ENCODE assay signal across 26 cellular contexts in genomic region chr3:37161351-37161750, GRCh38. TPM values are rescaled to one million over a fixed set of nuclear protein-coding genes. Genes with fewer than 3 reads are reported as not detected.
A peak's percentile ranks its signal among the peaks of the same experiment; 100 is the strongest.
DNase-seq lines count a peak whose midpoint lies in the region; ATAC-seq and TF ChIP-seq lines count a peak whose summit lies in the region.
"Had no signal": no experiment of that assay in that cellular context is flagged by ENCODE, and none has a peak within 500 bp of the region (broad histone marks: within the 10 kb centered on the region; RNA-seq: fewer than 3 reads in every experiment).

No MANE protein-coding gene starts in this region.

- no peaks in the 10 kb centered on the region for H3K36me3 ChIP-seq in CD8-positive, alpha-beta memory T cell (ENCODE audit: insufficient read depth, low read length)
- H3K36me3 ChIP-seq in adipocyte (ENCODE audit: control insufficient read depth, insufficient read depth, low read length, severe bottlenecking), result peaks cover 14% of the 10 kb centered on the region
- H3K36me3 ChIP-seq in mesenchymal stem cell (ENCODE audit: control insufficient read depth in 1 of 2, insufficient read depth in 2 of 2, low read depth in 1 of 2, low read length in 2 of 2), result peaks cover 5 to 30% of the 10 kb centered on the region in 2 experiments
- no peaks in the 10 kb centered on the region for H3K36me3 ChIP-seq in vagina
- H3K36me3 ChIP-seq: cardiac muscle cell had no signal

- BruUV-seq in Calu3 (replicated peaks; lab: Mats Ljungman, UMichigan), result no TSS peak

- no peak overlapping the region for H3K4me2 ChIP-seq in mesenchymal stem cell (ENCODE audit: low read length, poor library complexity, severe bottlenecking)

- peak overlapping the region in 6 of 8 donors; percentile 8 to 83 (median 56) for H3K27ac Mint-ChIP-seq in CD8-positive, alpha-beta memory T cell
- H3K27ac Mint-ChIP-seq in Calu3 (ENCODE audit: unreplicated experiment), result no peak overlapping the region
- H3K27ac Mint-ChIP-seq: dendritic cell treated with granulocyte-macrophage colony-stimulating factor and Interleukin-4, amounts not matched to agents 40 ng/mL and 50 ng/mL, for 4 days had no signal

- no peak for DNase-seq in CD8-positive, alpha-beta memory T cell
- no peak for DNase-seq in HFF-Myc (ENCODE audit: extremely low read depth, low read depth)
- DNase-seq in adipocyte (ENCODE audit: low read depth), result peak; percentile 70
- no peak for DNase-seq in mesenchymal stem cell
- no peak for DNase-seq in vagina (ENCODE audit: extremely low spot score in 2 of 2)
- DNase-seq in Calu3, result no peak
- no peak for DNase-seq in DMS 273 (lab: John Stamatoyannopoulos, UW; ENCODE audit: unreplicated experiment)
- DNase-seq: activated CD4-positive, alpha-beta T cell treated with anti-CD3 and anti-CD28 coated beads for 4 hours; activated naive CD4-positive, alpha-beta T cell treated with anti-CD3 and anti-CD28 coated beads for 36 hours; aorta; Kasumi-1; left ventricle myocardium superior; NCI-H446; NCI-H82; pancreas; retina; stimulated activated CD4-positive, alpha-beta T cell treated with anti-CD3 and anti-CD28 coated beads, Interleukin-1b, Interleukin-23, amount 100 ng/mL, for 48 hours; stimulated activated CD8-positive, alpha-beta memory T cell treated with anti-CD3 and anti-CD28 coated beads, Interleukin-4, amount 100 ng/mL, for 48 hours; upper lobe of left lung had no signal

- intact Hi-C loops in vagina (cut with DNase I) (no loop called here), Calu3 (cut with micrococcal nuclease; ENCODE audit: unreplicated experiment) (no loop called here)

- H2BK12ac ChIP-seq in mesenchymal stem cell (ENCODE audit: low read length in 2 of 2), result no peak overlapping the region

- H3K9ac ChIP-seq in adipocyte (ENCODE audit: low read length), result no peak overlapping the region
- H3K9ac ChIP-seq in mesenchymal stem cell (ENCODE audit: low read length), result peak overlapping the region; percentile 9
- H3K9ac ChIP-seq: BLaER1 treated with 17β-estradiol and CSF1 and Interleukin-3, amounts not matched to agents 10 nM and 100 nM had no signal

- H3K4me3 Mint-ChIP-seq in CD8-positive, alpha-beta memory T cell, result no peak overlapping the region
- H3K4me3 Mint-ChIP-seq in Calu3 (ENCODE audit: low read depth, unreplicated experiment), result no peak overlapping the region
- H3K4me3 Mint-ChIP-seq: activated naive CD4-positive, alpha-beta T cell treated with anti-CD3 and anti-CD28 coated beads for 36 hours; dendritic cell treated with granulocyte-macrophage colony-stimulating factor and Interleukin-4, amounts not matched to agents 40 ng/mL and 50 ng/mL, for 4 days; nephron had no signal

- 73% methylated on average over 1 of the region's 3 CpGs for WGBS in mesenchymal stem cell

- TF ChIP-seq POLR2A in vagina (IDR thresholded peaks at IDR 0.05), result no peak

- H3K4ac ChIP-seq in mesenchymal stem cell (ENCODE audit: low read depth in 1 of 2, low read length in 2 of 2), result no peak overlapping the region

- no peak for ATAC-seq in HG03565 (IDR thresholded peaks at IDR 0.05; ENCODE audit: unreplicated experiment)
- ATAC-seq: left ventricle myocardium superior, pancreas had no signal

- H3K9me3 ChIP-seq in CD8-positive, alpha-beta memory T cell (ENCODE audit: low read length), result no peaks in the 10 kb centered on the region
- no peaks in the 10 kb centered on the region for H3K9me3 ChIP-seq in adipocyte (ENCODE audit: control insufficient read depth, low read length)
- H3K9me3 ChIP-seq in mesenchymal stem cell (ENCODE audit: control insufficient read depth, low read length), result no peaks in the 10 kb centered on the region
- no peaks in the 10 kb centered on the region for H3K9me3 ChIP-seq in vagina
- H3K9me3 ChIP-seq: pancreas, upper lobe of left lung had no signal

- peaks cover 0 to 27% (median 13%) of the 10 kb centered on the region in 3 donors for H3K36me3 Mint-ChIP-seq in CD8-positive, alpha-beta memory T cell
- peaks cover 9% of the 10 kb centered on the region for H3K36me3 Mint-ChIP-seq in Calu3 (ENCODE audit: insufficient read depth, unreplicated experiment)

- no peak overlapping the region for H2BK5ac ChIP-seq in mesenchymal stem cell (ENCODE audit: low read depth, low read length, poor library complexity, severe bottlenecking)

- H2BK15ac ChIP-seq in mesenchymal stem cell (ENCODE audit: low read depth, poor library complexity, severe bottlenecking), result no peak overlapping the region

- peaks cover 33 to 40% (median 36%) of the 10 kb centered on the region in 3 donors for H3K4me1 Mint-ChIP-seq in CD8-positive, alpha-beta memory T cell
- H3K4me1 Mint-ChIP-seq in Calu3 (ENCODE audit: low read depth, unreplicated experiment), result no peaks in the 10 kb centered on the region
- H3K4me1 Mint-ChIP-seq: nephron had no signal

- no peak for TF ChIP-seq CTCF in HFF-Myc (IDR thresholded peaks at IDR 0.05; ENCODE audit: low read depth, low read length, missing control alignments)
- TF ChIP-seq CTCF in vagina (IDR thresholded peaks at IDR 0.05), result no peak
- no peak for TF ChIP-seq CTCF in Calu3 (IDR thresholded peaks at IDR 0.05; ENCODE audit: unreplicated experiment)

- H3K4me3 ChIP-seq in CD8-positive, alpha-beta memory T cell (ENCODE audit: low read length), result no peak overlapping the region
- H3K4me3 ChIP-seq in HFF-Myc (replicated peaks; ENCODE audit: low read depth, low read length) (0 out of 2 replicates have a peak overlapping the region, but pooled peaks have one; percentile 2), adipocyte (ENCODE audit: low read length) (no peak overlapping the region), mesenchymal stem cell (ENCODE audit: insufficient read depth in 1 of 2, low read depth in 1 of 2, low read length in 2 of 2) (no peak overlapping the region), vagina (no peak overlapping the region)
- H3K4me3 ChIP-seq: BLaER1 treated with 17β-estradiol and CSF1 and Interleukin-3, amounts not matched to agents 10 nM and 100 nM; cardiac muscle cell; pancreas; skin epidermis; upper lobe of left lung had no signal

- no peak overlapping the region for H4K91ac ChIP-seq in mesenchymal stem cell (ENCODE audit: low read length)

- no peaks in the 10 kb centered on the region for H3K27me3 ChIP-seq in CD8-positive, alpha-beta memory T cell (ENCODE audit: insufficient read depth, low read length, poor library complexity, severe bottlenecking)
- H3K27me3 ChIP-seq in adipocyte (replicated peaks; ENCODE audit: control insufficient read depth, insufficient read depth, low read length) (no peaks in the 10 kb centered on the region), mesenchymal stem cell (ENCODE audit: control insufficient read depth in 1 of 2, insufficient read depth in 1 of 2, low read length in 2 of 2) (no peaks in the 10 kb centered on the region), vagina (no peaks in the 10 kb centered on the region)
- H3K27me3 ChIP-seq: BLaER1 treated with 17β-estradiol and CSF1 and Interleukin-3, amounts not matched to agents 10 nM and 100 nM; cardiac muscle cell; pancreas; upper lobe of left lung had no signal

- H2AK5ac ChIP-seq in mesenchymal stem cell (ENCODE audit: low read length, severe bottlenecking), result no peak overlapping the region

- CTCF ChIA-PET in CD8-positive, alpha-beta memory T cell (lab: Charles Lee), result no interaction called here
- CTCF ChIA-PET in Calu3 (lab: Charles Lee), result no interaction called here

- POLR2A ChIA-PET in CD8-positive, alpha-beta memory T cell (lab: Charles Lee), result no interaction called here

- no peak overlapping the region for H3K23ac ChIP-seq in mesenchymal stem cell (ENCODE audit: low read length in 2 of 2)

- H3K14ac ChIP-seq in mesenchymal stem cell (ENCODE audit: low read length in 2 of 2), result no peak overlapping the region

- peaks cover 13% of the 10 kb centered on the region for H3K79me1 ChIP-seq in mesenchymal stem cell (replicated peaks; ENCODE audit: low read length, poor library complexity, severe bottlenecking)

- no peak overlapping the region for H3K18ac ChIP-seq in mesenchymal stem cell (ENCODE audit: low read depth in 1 of 2, low read length in 2 of 2)

- H4K8ac ChIP-seq in mesenchymal stem cell (ENCODE audit: low read length), result no peak overlapping the region

- no peak overlapping the region for H2AFZ ChIP-seq in mesenchymal stem cell (ENCODE audit: low read depth, low read length)

- peaks cover 14% of the 10 kb centered on the region for H3K4me1 ChIP-seq in CD8-positive, alpha-beta memory T cell (ENCODE audit: insufficient read depth, low read length)
- H3K4me1 ChIP-seq in adipocyte (ENCODE audit: control insufficient read depth, insufficient read depth, low read length) (peaks cover 12% of the 10 kb centered on the region), mesenchymal stem cell (ENCODE audit: control insufficient read depth, insufficient read depth, low read depth, low read length) (peaks cover 2% of the 10 kb centered on the region), vagina (peaks cover 21% of the 10 kb centered on the region)
- H3K4me1 ChIP-seq: pancreas had no signal

- H3K9me3 Mint-ChIP-seq in CD8-positive, alpha-beta memory T cell, result no peaks in the 10 kb centered on the region
- no peaks in the 10 kb centered on the region for H3K9me3 Mint-ChIP-seq in Calu3 (ENCODE audit: low read depth, unreplicated experiment)
- H3K9me3 Mint-ChIP-seq: activated naive CD4-positive, alpha-beta T cell treated with anti-CD3 and anti-CD28 coated beads for 36 hours; dendritic cell treated with granulocyte-macrophage colony-stimulating factor and Interleukin-4, amounts not matched to agents 40 ng/mL and 50 ng/mL, for 4 days; nephron had no signal

- peaks cover 0 to 1% of the 10 kb centered on the region in 2 donors for H3K27me3 Mint-ChIP-seq in CD8-positive, alpha-beta memory T cell
- H3K27me3 Mint-ChIP-seq in Calu3 (ENCODE audit: unreplicated experiment), result no peaks in the 10 kb centered on the region
- H3K27me3 Mint-ChIP-seq: dendritic cell treated with granulocyte-macrophage colony-stimulating factor and Interleukin-4, amounts not matched to agents 40 ng/mL and 50 ng/mL, for 4 days had no signal

- no peak overlapping the region for H3K27ac ChIP-seq in CD8-positive, alpha-beta memory T cell (ENCODE audit: low read depth, low read length)
- H3K27ac ChIP-seq in mesenchymal stem cell (ENCODE audit: low read length, poor library complexity, severe bottlenecking), result no peak overlapping the region
- H3K27ac ChIP-seq in vagina, result no peak overlapping the region
- H3K27ac ChIP-seq: cardiac muscle cell, pancreas, skin epidermis, upper lobe of left lung, VCaP had no signal

- no peak overlapping the region for H2BK120ac ChIP-seq in mesenchymal stem cell (ENCODE audit: low read depth, low read length)

RNA-seq across cellular contexts. Expression of gene LRRFIP2, which starts 13.0 kb away (rescaled TPM):
- 10 to 100 TPM; 34.1 to 34.3 TPM for total RNA-seq in CD8-positive, alpha-beta memory T cell
- polyA plus RNA-seq in CD8-positive, alpha-beta memory T cell, result 21.9 TPM
- polyA plus RNA-seq in mesenchymal stem cell (2013, experiment 1 of 2), result 50.9 TPM
- polyA plus RNA-seq in mesenchymal stem cell (2013, experiment 2 of 2), result 49.6 TPM
- total RNA-seq in vagina (74.2 TPM), Calu3 (2022) (38.8 and 41.9 TPM in 2 replicates)
